17 cellular contexts compared by ENCODE assay signal in genomic region chr2:189129971-189130370, GRCh38. TPM values are rescaled to one million over a fixed set of nuclear protein-coding genes. Genes with fewer than 3 reads are reported as not detected.
A peak's percentile ranks its signal among the peaks of the same experiment; 100 is the strongest.
DNase-seq lines count a peak whose midpoint lies in the region; ATAC-seq and TF ChIP-seq lines count a peak whose summit lies in the region.
"Had no signal": no experiment of that assay in that cellular context is flagged by ENCODE, and none has a peak within 500 bp of the region (broad histone marks: within the 10 kb centered on the region; RNA-seq: fewer than 3 reads in every experiment).

No MANE protein-coding gene starts in this region.

- no peaks in the 10 kb centered on the region for H3K9me3 Mint-ChIP-seq in activated naive CD4-positive, alpha-beta T cell treated with anti-CD3 and anti-CD28 coated beads for 36 hours
- H3K9me3 Mint-ChIP-seq: brain had no signal

- intact Hi-C loops in activated naive CD4-positive, alpha-beta T cell treated with anti-CD3 and anti-CD28 coated beads for 36 hours (cut with micrococcal nuclease): no loop called here

- H3K9me3 ChIP-seq in osteoblast (ENCODE audit: low read depth, low read length): no peaks in the 10 kb centered on the region
- H3K9me3 ChIP-seq: psoas muscle had no signal

- TF ChIP-seq CTCF in AG10803 (conservative IDR thresholded peaks at IDR 0.05; ENCODE audit: low read length): no peak
- TF ChIP-seq CTCF in epithelial cell of esophagus (IDR thresholded peaks at IDR 0.05; ENCODE audit: insufficient read depth, low read depth, low read length, missing control alignments): no peak
- no peak for TF ChIP-seq CTCF in osteoblast (IDR thresholded peaks at IDR 0.05; ENCODE audit: extremely low read depth, low read depth, low read length)

- DNase-seq in AG10803 (ENCODE audit: low read depth): peak; percentile 95
- DNase-seq in NCI-H226: peak; percentile 77
- DNase-seq in epithelial cell of esophagus (ENCODE audit: low read depth): peak; percentile 4
- DNase-seq in osteoblast (ENCODE audit: insufficient read length, low spot score, missing footprints): no peak
- DNase-seq in activated effector memory CD4-positive, alpha-beta T cell treated with anti-CD3 and anti-CD28 coated beads, Interleukin-2, amount 50 U/mL, for 16 hours: no peak
- no peak for DNase-seq in islet precursor cell
- no peak for DNase-seq in activated naive CD4-positive, alpha-beta T cell treated with anti-CD3 and anti-CD28 coated beads for 36 hours
- DNase-seq: activated CD4-positive, alpha-beta T cell treated with anti-CD3 and anti-CD28 coated beads for 48 hours; midbrain; NCI-H2081; psoas muscle; stimulated activated CD4-positive, alpha-beta T cell treated with anti-CD3 and anti-CD28 coated beads, Interleukin-4, amount 100 ng/mL, for 4 hours; stimulated activated naive CD4-positive, alpha-beta T cell; T-helper 1 cell had no signal

- ATAC-seq in GM18868 (IDR thresholded peaks at IDR 0.05; ENCODE audit: unreplicated experiment): no peak
- ATAC-seq: psoas muscle had no signal

- no peak overlapping the region for H2AFZ ChIP-seq in osteoblast (ENCODE audit: low read length)

- H4K20me1 ChIP-seq in osteoblast (ENCODE audit: insufficient read depth, low read length): no peaks in the 10 kb centered on the region

- H3K4me3 ChIP-seq in AG10803 (ENCODE audit: low read length) (no peak overlapping the region), epithelial cell of esophagus (ENCODE audit: low read length) (no peak overlapping the region), osteoblast (ENCODE audit: insufficient read depth, low read length) (no peak overlapping the region)
- H3K4me3 ChIP-seq: psoas muscle had no signal

- H3K27me3 Mint-ChIP-seq in activated naive CD4-positive, alpha-beta T cell treated with anti-CD3 and anti-CD28 coated beads for 36 hours (ENCODE audit: low read depth): no peaks in the 10 kb centered on the region
- H3K27me3 Mint-ChIP-seq: brain had no signal

- no peaks in the 10 kb centered on the region for H3K4me1 Mint-ChIP-seq in activated naive CD4-positive, alpha-beta T cell treated with anti-CD3 and anti-CD28 coated beads for 36 hours (ENCODE audit: low read depth)
- H3K4me1 Mint-ChIP-seq: CD14-positive monocyte had no signal

- H3K4me1 ChIP-seq in osteoblast (ENCODE audit: insufficient read depth, low read length): peaks cover 55% of the 10 kb centered on the region
- H3K4me1 ChIP-seq: psoas muscle had no signal

- H3K27me3 ChIP-seq in osteoblast (ENCODE audit: insufficient read depth, low read length): no peaks in the 10 kb centered on the region

- peaks cover 20% of the 10 kb centered on the region for H3K36me3 ChIP-seq in osteoblast (ENCODE audit: insufficient read depth, low read length)

- H3K79me2 ChIP-seq in osteoblast (ENCODE audit: insufficient read depth, low read length): peaks cover 92% of the 10 kb centered on the region

- H3K27ac Mint-ChIP-seq in activated naive CD4-positive, alpha-beta T cell treated with anti-CD3 and anti-CD28 coated beads for 36 hours: no peak overlapping the region
- H3K27ac Mint-ChIP-seq: CD14-positive monocyte had no signal

- CTCF ChIA-PET in activated naive CD4-positive, alpha-beta T cell treated with anti-CD3 and anti-CD28 coated beads for 36 hours (lab: Charles Lee): interaction anchor here (1.8 to 2.6 kb wide), 2 partner anchors 13 to 36 kb away, joined by 8 to 16 read pairs; no protein-coding TSS in a partner anchor

- H3K36me3 Mint-ChIP-seq in activated naive CD4-positive, alpha-beta T cell treated with anti-CD3 and anti-CD28 coated beads for 36 hours (ENCODE audit: low read depth): no peaks in the 10 kb centered on the region
- H3K36me3 Mint-ChIP-seq: CD14-positive monocyte had no signal

- no peak overlapping the region for H3K4me3 Mint-ChIP-seq in activated naive CD4-positive, alpha-beta T cell treated with anti-CD3 and anti-CD28 coated beads for 36 hours
- H3K4me3 Mint-ChIP-seq: brain, CD14-positive monocyte had no signal

- peak overlapping the region; percentile 66 for H3K4me2 ChIP-seq in osteoblast (ENCODE audit: insufficient read depth, low read length)

- peak overlapping the region; percentile 95 for H3K27ac ChIP-seq in osteoblast (ENCODE audit: low read depth, low read length)
- H3K27ac ChIP-seq: psoas muscle had no signal

RNA-seq across cellular contexts. Expression of gene COL5A2, which starts 49.6 kb away (rescaled TPM):
- 632 and 879 TPM in 2 replicates for total RNA-seq in osteoblast
- total RNA-seq in activated naive CD4-positive, alpha-beta T cell treated with anti-CD3 and anti-CD28 coated beads for 36 hours: 1 to 10 TPM; 3.1 to 4.7 TPM

Comparison
In these comparisons a context has a peak if more than half of its experiments do, and no peak if none do; other contexts are left out.
1. DNase-seq: peak in AG10803 (single experiment), NCI-H226 (single experiment) and epithelial cell of esophagus (single experiment); none in osteoblast (single experiment), activated effector memory CD4-positive, alpha-beta T cell treated with anti-CD3 and anti-CD28 coated beads, Interleukin-2, amount 50 U/mL, for 16 hours (single experiment), islet precursor cell (single experiment) and activated naive CD4-positive, alpha-beta T cell treated with anti-CD3 and anti-CD28 coated beads for 36 hours (single experiment).
2. RNA of gene COL5A2, which starts 49.6 kb away (total RNA-seq): 632 to 879 TPM in osteoblast; 3.1 to 4.7 TPM in activated naive CD4-positive, alpha-beta T cell treated with anti-CD3 and anti-CD28 coated beads for 36 hours; every median in the first group is over 100 times any median in the second.